Comparison of ENCODE assay signal across 11 cellular contexts in genomic region chr7:44961844-44962482, GRCh38. TPM values are rescaled to one million over a fixed set of nuclear protein-coding genes. Genes with fewer than 3 reads are reported as not detected.
A peak's percentile ranks its signal among the peaks of the same experiment; 100 is the strongest.
DNase-seq lines count a peak whose midpoint lies in the region; ATAC-seq, FAIRE-seq and TF ChIP-seq lines count a peak whose summit lies in the region.
"Had no signal": no experiment of that assay in that cellular context is flagged by ENCODE, and none has a peak within 500 bp of the region (broad histone marks: within the 10 kb centered on the region; RNA-seq: fewer than 3 reads in every experiment).

No MANE protein-coding gene starts in this region.

- H3K36me3 ChIP-seq in skeletal muscle satellite cell (ENCODE audit: insufficient read depth, low read length), result no peaks in the 10 kb centered on the region

- ATAC-seq in right cardiac atrium, result peak; percentile 20 to 25
- no peak for ATAC-seq in HG02759 (IDR thresholded peaks at IDR 0.05; ENCODE audit: unreplicated experiment)
- no peak for ATAC-seq in HG02885 (IDR thresholded peaks at IDR 0.05; ENCODE audit: poor library complexity, unreplicated experiment)

- intact Hi-C loops in right cardiac atrium (cut with DNase I), result no loop called here

- peak overlapping the region; percentile 95 for H3K4me2 ChIP-seq in skeletal muscle satellite cell (ENCODE audit: low read length)

- no peak for TF ChIP-seq CTCF in NB4 (IDR thresholded peaks at IDR 0.05; ENCODE audit: low read depth, low read length)

- H3K4me3 ChIP-seq in NB4 (ENCODE audit: low read depth, low read length) (no peak overlapping the region), right cardiac atrium (ENCODE audit: low read length) (no peak overlapping the region), skeletal muscle satellite cell (ENCODE audit: low read length) (peak overlapping the region; percentile 72)

- H3K27me3 ChIP-seq in right cardiac atrium (ENCODE audit: control insufficient read depth, insufficient read depth) (no peaks in the 10 kb centered on the region), skeletal muscle satellite cell (ENCODE audit: control insufficient read depth, insufficient read depth, low read length) (peaks cover 21% of the 10 kb centered on the region)

- DNase-seq in GM12892 (ENCODE audit: insufficient read length), result no peak
- DNase-seq in NB4 (ENCODE audit: low read depth), result peak; percentile 33
- DNase-seq in right cardiac atrium, result peak in 1 of 3 donors; percentile 69
- no peak for DNase-seq in NCI-H1092 treated with DMSO at 0.1 percent for 48 hours (lab: John Stamatoyannopoulos, UW)
- DNase-seq: effector CD8-positive, alpha-beta T cell; GF-D8; kidney glomerular epithelial cell; NCI-H2029 treated with DMSO at 0.1 percent for 48 hours had no signal

- H3K9me3 ChIP-seq in right cardiac atrium (ENCODE audit: control insufficient read depth, low read length) (no peaks in the 10 kb centered on the region), skeletal muscle satellite cell (replicated peaks; ENCODE audit: low read length) (no peaks in the 10 kb centered on the region)

- H3K4me1 ChIP-seq in right cardiac atrium (ENCODE audit: control insufficient read depth, insufficient read depth, low read length), result no peaks in the 10 kb centered on the region
- peaks cover 9% of the 10 kb centered on the region for H3K4me1 ChIP-seq in skeletal muscle satellite cell (ENCODE audit: control insufficient read depth, insufficient read depth, low read length)

- 66% methylated on average over 16 of the region's 16 CpGs for WGBS in right cardiac atrium

- no peak overlapping the region for H3K27ac ChIP-seq in right cardiac atrium (ENCODE audit: low read length)

- TF ChIP-seq POLR2A in GM12892 (IDR thresholded peaks at IDR 0.05; ENCODE audit: low read depth, low read length) (peak; percentile 76), NB4 (IDR thresholded peaks at IDR 0.05; ENCODE audit: extremely low read depth, insufficient read length) (peak; percentile 24)

- FAIRE-seq in GM12892 (lab: Jason Lieb, UNC), result no peak

- no peak overlapping the region for H3K9ac ChIP-seq in skeletal muscle satellite cell (ENCODE audit: low read depth, low read length)

RNA-seq across cellular contexts. Expression of gene MYO1G, which starts 16.9 kb away (rescaled TPM):
- polyA plus RNA-seq in GM12892 (2012; ENCODE audit: missing spikeins), result 137 TPM
- total RNA-seq in right cardiac atrium, result 1 to 10 TPM in 3 of 4 donors, under 1 TPM in 1; 0.91 to 3.0 (median 2.2) TPM
- polyA plus RNA-seq in right cardiac atrium, result 0.70 TPM
- total RNA-seq in skeletal muscle satellite cell (2012; rRNA removed), result under 0.01 and 0.25 TPM in 2 replicates

RNA-seq across cellular contexts. Expression of gene CCM2, which starts 38.0 kb away (rescaled TPM):
- 37.2 TPM for polyA plus RNA-seq in GM12892 (2012; ENCODE audit: missing spikeins)
- total RNA-seq in right cardiac atrium, result 10 to 100 TPM; 26.4 to 37.0 (median 32.4) TPM
- polyA plus RNA-seq in right cardiac atrium, result 32.8 TPM
- 49.4 and 59.0 TPM in 2 replicates for total RNA-seq in skeletal muscle satellite cell (2012; rRNA removed)

Comparison
In these comparisons a context has a peak if more than half of its experiments do, and no peak if none do; other contexts are left out.
1. ATAC-seq: peak in right cardiac atrium (2 of 2); none in HG02759 (single experiment) and HG02885 (single experiment).